In the genomic region with DNA sequence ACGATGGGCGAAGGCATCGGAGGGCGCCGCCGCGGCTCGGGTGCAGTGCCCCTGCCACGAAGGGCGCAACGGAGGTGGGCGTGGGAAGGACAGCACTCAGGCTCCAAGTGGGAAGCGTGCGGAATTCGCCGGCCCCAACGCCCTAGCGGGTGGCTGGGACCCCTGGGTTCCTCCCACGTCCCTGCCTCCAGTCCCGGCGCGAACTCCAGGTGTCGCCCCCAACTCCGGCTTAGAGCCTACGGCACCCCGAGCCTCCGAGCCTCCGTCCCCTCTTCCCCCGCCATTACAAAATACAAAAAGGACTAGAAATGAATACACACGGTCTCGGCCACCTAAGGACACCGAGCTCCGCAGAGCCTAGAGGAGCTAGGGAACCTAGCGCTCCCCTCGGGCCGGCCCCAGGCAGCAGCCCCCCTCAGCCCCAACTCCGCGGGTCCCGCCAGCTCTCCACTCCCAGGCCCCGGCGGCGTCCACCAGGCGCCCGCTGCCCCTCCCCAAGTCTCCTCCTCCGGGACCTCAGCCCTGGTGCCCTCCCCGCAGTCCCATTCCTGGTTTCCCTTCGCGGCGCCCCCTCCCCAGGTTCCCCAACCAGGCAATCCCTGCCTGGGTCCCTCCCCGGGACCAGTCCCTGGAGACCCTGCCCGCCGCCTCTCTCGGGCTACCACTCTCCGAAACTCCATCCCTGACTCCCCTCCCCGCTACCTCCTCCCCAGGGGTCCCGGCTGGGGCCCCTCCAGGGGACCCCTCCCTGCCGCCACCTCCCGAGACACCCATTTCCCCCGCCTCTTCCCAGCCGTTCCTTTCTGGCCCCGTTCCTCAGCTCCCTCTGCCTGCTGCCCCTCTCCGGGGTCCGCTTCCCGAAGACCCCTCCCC, we compare ENCODE assay signal across 9 cellular contexts. TPM values are rescaled to one million over a fixed set of nuclear protein-coding genes. Genes with fewer than 3 reads are reported as not detected.
A peak's percentile ranks its signal among the peaks of the same experiment; 100 is the strongest.
DNase-seq lines count a peak whose midpoint lies in the region; ATAC-seq, FAIRE-seq and TF ChIP-seq lines count a peak whose summit lies in the region.
"Had no signal": no experiment of that assay in that cellular context is flagged by ENCODE, and none has a peak within 500 bp of the region (broad histone marks: within the 10 kb centered on the region; RNA-seq: fewer than 3 reads in every experiment).

No MANE protein-coding gene starts in this region.

- no peak overlapping the region for H3K27ac Mint-ChIP-seq in activated CD8-positive, alpha-beta T cell treated with anti-CD3 and anti-CD28 coated beads, Interleukin-2, amount 10 ng/mL, durations not matched to agents 7 days and 5 days

- no peaks in the 10 kb centered on the region for H3K36me3 ChIP-seq in right atrium auricular region

- TF ChIP-seq POLR2A in H54 (IDR thresholded peaks at IDR 0.05; ENCODE audit: low read depth, low read length): 0 out of 2 replicates have a peak, but pooled peaks have one; percentile 29

- H3K27me3 Mint-ChIP-seq in activated CD8-positive, alpha-beta T cell treated with anti-CD3 and anti-CD28 coated beads, Interleukin-2, amount 10 ng/mL, durations not matched to agents 7 days and 5 days (ENCODE audit: low read depth): peaks cover 62% of the 10 kb centered on the region

- peaks cover 11% of the 10 kb centered on the region for H3K4me1 Mint-ChIP-seq in activated CD8-positive, alpha-beta T cell treated with anti-CD3 and anti-CD28 coated beads, Interleukin-2, amount 10 ng/mL, durations not matched to agents 7 days and 5 days (ENCODE audit: low read depth)

- no peak for FAIRE-seq in H54 (lab: Jason Lieb, UNC)

- no peak overlapping the region for H3K27ac ChIP-seq in right atrium auricular region

- DNase-seq in H54 (ENCODE audit: insufficient read length, low spot score) (no peak), right atrium auricular region (ENCODE audit: low spot score) (no peak), skeletal muscle cell (ENCODE audit: low read depth) (no peak), activated gamma-delta T cell (lab: John Stamatoyannopoulos, UW) (no peak), C1 segment of cervical spinal cord (lab: John Stamatoyannopoulos, UW) (no peak), NCI-H774 (lab: John Stamatoyannopoulos, UW) (no peak)
- no peak for DNase-seq in activated CD8-positive, alpha-beta T cell treated with anti-CD3 and anti-CD28 coated beads, Interleukin-2, amount 10 ng/mL, durations not matched to agents 7 days and 5 days
- DNase-seq: activated CD4-positive, alpha-beta T cell treated with anti-CD3 and anti-CD28 coated beads, Interleukin-2, amount 50 U/mL, for 4 hours had no signal

- H3K36me3 Mint-ChIP-seq in activated CD8-positive, alpha-beta T cell treated with anti-CD3 and anti-CD28 coated beads, Interleukin-2, amount 10 ng/mL, durations not matched to agents 7 days and 5 days (ENCODE audit: low read depth): no peaks in the 10 kb centered on the region

- CTCF ChIA-PET in activated CD8-positive, alpha-beta T cell treated with anti-CD3 and anti-CD28 coated beads, Interleukin-2, amount 10 ng/mL, durations not matched to agents 7 days and 5 days (lab: Charles Lee): no interaction called here

- H3K4me3 ChIP-seq in right atrium auricular region (peak overlapping the region; percentile 29 to 54), skeletal muscle cell (ENCODE audit: low read depth, low read length) (peak overlapping the region; percentile 61)

- ATAC-seq in activated CD8-positive, alpha-beta T cell treated with anti-CD3 and anti-CD28 coated beads, Interleukin-2, amount 10 ng/mL, durations not matched to agents 7 days and 5 days: no peak
- no peak for ATAC-seq in GM18502 (IDR thresholded peaks at IDR 0.05; ENCODE audit: poor library complexity, unreplicated experiment)

- H3K9me3 ChIP-seq in right atrium auricular region: peaks cover 0 to 4% of the 10 kb centered on the region in 2 donors

- H3K27me3 ChIP-seq in right atrium auricular region: peaks cover 8 to 9% of the 10 kb centered on the region in 2 donors

- H3K9me3 Mint-ChIP-seq in activated CD8-positive, alpha-beta T cell treated with anti-CD3 and anti-CD28 coated beads, Interleukin-2, amount 10 ng/mL, durations not matched to agents 7 days and 5 days (ENCODE audit: insufficient read depth): no peaks in the 10 kb centered on the region

- H3K4me3 Mint-ChIP-seq in activated CD8-positive, alpha-beta T cell treated with anti-CD3 and anti-CD28 coated beads, Interleukin-2, amount 10 ng/mL, durations not matched to agents 7 days and 5 days: peak overlapping the region; percentile 12

- POLR2A ChIA-PET in activated CD8-positive, alpha-beta T cell treated with anti-CD3 and anti-CD28 coated beads, Interleukin-2, amount 10 ng/mL, durations not matched to agents 7 days and 5 days (lab: Charles Lee): no interaction called here

- peaks cover 0 to 24% of the 10 kb centered on the region in 2 donors for H3K4me1 ChIP-seq in right atrium auricular region

- no peak for TF ChIP-seq CTCF in right atrium auricular region (IDR thresholded peaks at IDR 0.05)

RNA-seq across cellular contexts. Expression of gene CYP27C1, which starts 1.0 kb away (rescaled TPM):
- total RNA-seq in activated CD8-positive, alpha-beta T cell treated with anti-CD3 and anti-CD28 coated beads, Interleukin-2, amount 10 ng/mL, durations not matched to agents 7 days and 5 days: not detected
- under 1 TPM in 1 of 2 donors, not detected in 1; 0.24 TPM for total RNA-seq in right atrium auricular region
